ENCODE assay signal across 2 cellular contexts in genomic region chr6:28220164-28221133, GRCh38.
TF ChIP-seq lines count a peak whose summit lies in the region.

No MANE protein-coding gene starts in this region.

TF ChIP-seq in GM23338, 12 proteins besides CTCF, POLR2A, EP300 and RAD21:
- no peak for TF ChIP-seq JUNB (IDR thresholded peaks at IDR 0.05; ENCODE audit: unreplicated experiment)
- no peak for TF ChIP-seq POLR2AphosphoS5 (IDR thresholded peaks at IDR 0.05; ENCODE audit: low read depth)
- no peak for TF ChIP-seq NANOG (IDR thresholded peaks at IDR 0.05; ENCODE audit: borderline replicate concordance)
- no peak for TF ChIP-seq EZH2phosphoT487 (IDR thresholded peaks at IDR 0.05; ENCODE audit: unreplicated experiment)
- no peak for TF ChIP-seq ZNF331 (CRISPR knock-in tag; IDR thresholded peaks at IDR 0.05; ENCODE audit: low read depth)
- no peak for TF ChIP-seq EZH2 (IDR thresholded peaks at IDR 0.05; ENCODE audit: low read depth, unreplicated experiment)
- TF ChIP-seq STAT1 (IDR thresholded peaks at IDR 0.05; ENCODE audit: unreplicated experiment) = no peak
- TF ChIP-seq, protein P1, sequence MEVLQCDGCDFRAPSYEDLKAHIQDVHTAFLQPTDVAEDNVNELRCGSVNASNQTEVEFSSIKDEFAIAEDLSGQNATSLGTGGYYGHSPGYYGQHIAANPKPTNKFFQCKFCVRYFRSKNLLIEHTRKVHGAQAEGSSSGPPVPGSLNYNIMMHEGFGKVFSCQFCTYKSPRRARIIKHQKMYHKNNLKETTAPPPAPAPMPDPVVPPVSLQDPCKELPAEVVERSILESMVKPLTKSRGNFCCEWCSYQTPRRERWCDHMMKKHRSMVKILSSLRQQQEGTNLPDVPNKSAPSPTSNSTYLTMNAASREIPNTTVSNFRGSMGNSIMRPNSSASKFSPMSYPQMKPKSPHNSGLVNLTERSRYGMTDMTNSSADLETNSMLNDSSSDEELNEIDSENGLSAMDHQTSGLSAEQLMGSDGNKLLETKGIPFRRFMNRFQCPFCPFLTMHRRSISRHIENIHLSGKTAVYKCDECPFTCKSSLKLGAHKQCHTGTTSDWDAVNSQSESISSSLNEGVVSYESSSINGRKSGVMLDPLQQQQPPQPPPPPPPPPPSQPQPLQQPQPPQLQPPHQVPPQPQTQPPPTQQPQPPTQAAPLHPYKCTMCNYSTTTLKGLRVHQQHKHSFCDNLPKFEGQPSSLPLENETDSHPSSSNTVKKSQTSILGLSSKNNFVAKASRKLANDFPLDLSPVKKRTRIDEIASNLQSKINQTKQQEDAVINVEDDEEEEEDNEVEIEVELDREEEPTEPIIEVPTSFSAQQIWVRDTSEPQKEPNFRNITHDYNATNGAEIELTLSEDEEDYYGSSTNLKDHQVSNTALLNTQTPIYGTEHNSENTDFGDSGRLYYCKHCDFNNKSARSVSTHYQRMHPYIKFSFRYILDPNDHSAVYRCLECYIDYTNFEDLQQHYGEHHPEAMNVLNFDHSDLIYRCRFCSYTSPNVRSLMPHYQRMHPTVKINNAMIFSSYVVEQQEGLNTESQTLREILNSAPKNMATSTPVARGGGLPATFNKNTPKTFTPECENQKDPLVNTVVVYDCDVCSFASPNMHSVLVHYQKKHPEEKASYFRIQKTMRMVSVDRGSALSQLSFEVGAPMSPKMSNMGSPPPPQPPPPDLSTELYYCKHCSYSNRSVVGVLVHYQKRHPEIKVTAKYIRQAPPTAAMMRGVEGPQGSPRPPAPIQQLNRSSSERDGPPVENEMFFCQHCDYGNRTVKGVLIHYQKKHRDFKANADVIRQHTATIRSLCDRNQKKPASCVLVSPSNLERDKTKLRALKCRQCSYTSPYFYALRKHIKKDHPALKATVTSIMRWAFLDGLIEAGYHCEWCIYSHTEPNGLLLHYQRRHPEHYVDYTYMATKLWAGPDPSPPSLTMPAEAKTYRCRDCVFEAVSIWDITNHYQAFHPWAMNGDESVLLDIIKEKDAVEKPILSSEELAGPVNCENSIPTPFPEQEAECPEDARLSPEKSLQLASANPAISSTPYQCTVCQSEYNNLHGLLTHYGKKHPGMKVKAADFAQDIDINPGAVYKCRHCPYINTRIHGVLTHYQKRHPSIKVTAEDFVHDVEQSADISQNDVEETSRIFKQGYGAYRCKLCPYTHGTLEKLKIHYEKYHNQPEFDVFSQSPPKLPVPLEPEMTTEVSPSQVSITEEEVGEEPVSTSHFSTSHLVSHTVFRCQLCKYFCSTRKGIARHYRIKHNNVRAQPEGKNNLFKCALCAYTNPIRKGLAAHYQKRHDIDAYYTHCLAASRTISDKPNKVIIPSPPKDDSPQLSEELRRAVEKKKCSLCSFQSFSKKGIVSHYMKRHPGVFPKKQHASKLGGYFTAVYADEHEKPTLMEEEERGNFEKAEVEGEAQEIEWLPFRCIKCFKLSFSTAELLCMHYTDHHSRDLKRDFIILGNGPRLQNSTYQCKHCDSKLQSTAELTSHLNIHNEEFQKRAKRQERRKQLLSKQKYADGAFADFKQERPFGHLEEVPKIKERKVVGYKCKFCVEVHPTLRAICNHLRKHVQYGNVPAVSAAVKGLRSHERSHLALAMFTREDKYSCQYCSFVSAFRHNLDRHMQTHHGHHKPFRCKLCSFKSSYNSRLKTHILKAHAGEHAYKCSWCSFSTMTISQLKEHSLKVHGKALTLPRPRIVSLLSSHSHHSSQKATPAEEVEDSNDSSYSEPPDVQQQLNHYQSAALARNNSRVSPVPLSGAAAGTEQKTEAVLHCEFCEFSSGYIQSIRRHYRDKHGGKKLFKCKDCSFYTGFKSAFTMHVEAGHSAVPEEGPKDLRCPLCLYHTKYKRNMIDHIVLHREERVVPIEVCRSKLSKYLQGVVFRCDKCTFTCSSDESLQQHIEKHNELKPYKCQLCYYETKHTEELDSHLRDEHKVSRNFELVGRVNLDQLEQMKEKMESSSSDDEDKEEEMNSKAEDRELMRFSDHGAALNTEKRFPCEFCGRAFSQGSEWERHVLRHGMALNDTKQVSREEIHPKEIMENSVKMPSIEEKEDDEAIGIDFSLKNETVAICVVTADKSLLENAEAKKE (CRISPR knock-in tag; IDR thresholded peaks at IDR 0.05) = no peak
- TF ChIP-seq CREB1 (CRISPR knock-in tag; IDR thresholded peaks at IDR 0.05; ENCODE audit: low read depth) = no peak
- TF ChIP-seq, protein P2, sequence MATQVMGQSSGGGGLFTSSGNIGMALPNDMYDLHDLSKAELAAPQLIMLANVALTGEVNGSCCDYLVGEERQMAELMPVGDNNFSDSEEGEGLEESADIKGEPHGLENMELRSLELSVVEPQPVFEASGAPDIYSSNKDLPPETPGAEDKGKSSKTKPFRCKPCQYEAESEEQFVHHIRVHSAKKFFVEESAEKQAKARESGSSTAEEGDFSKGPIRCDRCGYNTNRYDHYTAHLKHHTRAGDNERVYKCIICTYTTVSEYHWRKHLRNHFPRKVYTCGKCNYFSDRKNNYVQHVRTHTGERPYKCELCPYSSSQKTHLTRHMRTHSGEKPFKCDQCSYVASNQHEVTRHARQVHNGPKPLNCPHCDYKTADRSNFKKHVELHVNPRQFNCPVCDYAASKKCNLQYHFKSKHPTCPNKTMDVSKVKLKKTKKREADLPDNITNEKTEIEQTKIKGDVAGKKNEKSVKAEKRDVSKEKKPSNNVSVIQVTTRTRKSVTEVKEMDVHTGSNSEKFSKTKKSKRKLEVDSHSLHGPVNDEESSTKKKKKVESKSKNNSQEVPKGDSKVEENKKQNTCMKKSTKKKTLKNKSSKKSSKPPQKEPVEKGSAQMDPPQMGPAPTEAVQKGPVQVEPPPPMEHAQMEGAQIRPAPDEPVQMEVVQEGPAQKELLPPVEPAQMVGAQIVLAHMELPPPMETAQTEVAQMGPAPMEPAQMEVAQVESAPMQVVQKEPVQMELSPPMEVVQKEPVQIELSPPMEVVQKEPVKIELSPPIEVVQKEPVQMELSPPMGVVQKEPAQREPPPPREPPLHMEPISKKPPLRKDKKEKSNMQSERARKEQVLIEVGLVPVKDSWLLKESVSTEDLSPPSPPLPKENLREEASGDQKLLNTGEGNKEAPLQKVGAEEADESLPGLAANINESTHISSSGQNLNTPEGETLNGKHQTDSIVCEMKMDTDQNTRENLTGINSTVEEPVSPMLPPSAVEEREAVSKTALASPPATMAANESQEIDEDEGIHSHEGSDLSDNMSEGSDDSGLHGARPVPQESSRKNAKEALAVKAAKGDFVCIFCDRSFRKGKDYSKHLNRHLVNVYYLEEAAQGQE (IDR thresholded peaks at IDR 0.05; ENCODE audit: unreplicated experiment) = no peak
- TF ChIP-seq ETS1 (IDR thresholded peaks at IDR 0.05) = no peak
- no peak for TF ChIP-seq ZNF114 (CRISPR knock-in tag; IDR thresholded peaks at IDR 0.05)

TF ChIP-seq in GM12878, 131 proteins besides CTCF, POLR2A, EP300 and RAD21:
- TF ChIP-seq ZBED1 (IDR thresholded peaks at IDR 0.05; ENCODE audit: borderline replicate concordance) (no peak), NR2F1 (conservative IDR thresholded peaks at IDR 0.05) (no peak), TCF3 (IDR thresholded peaks at IDR 0.05; ENCODE audit: borderline replicate concordance, insufficient read depth, low read depth, low read length) (no peak), STAT3 (IDR thresholded peaks at IDR 0.05; ENCODE audit: low read depth, low read length) (no peak), KAT2A (conservative IDR thresholded peaks at IDR 0.05; ENCODE audit: control insufficient read depth, low read depth, low read length) (no peak), GATAD2B (conservative IDR thresholded peaks at IDR 0.05; ENCODE audit: low read depth) (no peak), IKZF1 (conservative IDR thresholded peaks at IDR 0.05) (no peak), KLF5 (IDR thresholded peaks at IDR 0.05; ENCODE audit: partially characterized antibody) (no peak), ETV6 (conservative IDR thresholded peaks at IDR 0.05 in 1 of 2, IDR thresholded peaks at IDR 0.05 in 1 of 2; ENCODE audit: borderline replicate concordance in 1 of 2, low read depth in 1 of 2) (no peak), TBL1XR1 (IDR thresholded peaks at IDR 0.05; ENCODE audit: low read depth, low read length) (no peak), RUNX3 (IDR thresholded peaks at IDR 0.05; ENCODE audit: low read length) (no peak), SUPT20H (IDR thresholded peaks at IDR 0.05; ENCODE audit: borderline replicate concordance, control insufficient read depth, low read depth, low read length) (no peak)
- TF ChIP-seq, protein P3, sequence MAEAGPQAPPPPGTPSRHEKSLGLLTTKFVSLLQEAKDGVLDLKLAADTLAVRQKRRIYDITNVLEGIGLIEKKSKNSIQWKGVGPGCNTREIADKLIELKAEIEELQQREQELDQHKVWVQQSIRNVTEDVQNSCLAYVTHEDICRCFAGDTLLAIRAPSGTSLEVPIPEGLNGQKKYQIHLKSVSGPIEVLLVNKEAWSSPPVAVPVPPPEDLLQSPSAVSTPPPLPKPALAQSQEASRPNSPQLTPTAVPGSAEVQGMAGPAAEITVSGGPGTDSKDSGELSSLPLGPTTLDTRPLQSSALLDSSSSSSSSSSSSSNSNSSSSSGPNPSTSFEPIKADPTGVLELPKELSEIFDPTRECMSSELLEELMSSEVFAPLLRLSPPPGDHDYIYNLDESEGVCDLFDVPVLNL (IDR thresholded peaks at IDR 0.05; ENCODE audit: low read depth, low read length) = no peak
- TF ChIP-seq, protein P4, sequence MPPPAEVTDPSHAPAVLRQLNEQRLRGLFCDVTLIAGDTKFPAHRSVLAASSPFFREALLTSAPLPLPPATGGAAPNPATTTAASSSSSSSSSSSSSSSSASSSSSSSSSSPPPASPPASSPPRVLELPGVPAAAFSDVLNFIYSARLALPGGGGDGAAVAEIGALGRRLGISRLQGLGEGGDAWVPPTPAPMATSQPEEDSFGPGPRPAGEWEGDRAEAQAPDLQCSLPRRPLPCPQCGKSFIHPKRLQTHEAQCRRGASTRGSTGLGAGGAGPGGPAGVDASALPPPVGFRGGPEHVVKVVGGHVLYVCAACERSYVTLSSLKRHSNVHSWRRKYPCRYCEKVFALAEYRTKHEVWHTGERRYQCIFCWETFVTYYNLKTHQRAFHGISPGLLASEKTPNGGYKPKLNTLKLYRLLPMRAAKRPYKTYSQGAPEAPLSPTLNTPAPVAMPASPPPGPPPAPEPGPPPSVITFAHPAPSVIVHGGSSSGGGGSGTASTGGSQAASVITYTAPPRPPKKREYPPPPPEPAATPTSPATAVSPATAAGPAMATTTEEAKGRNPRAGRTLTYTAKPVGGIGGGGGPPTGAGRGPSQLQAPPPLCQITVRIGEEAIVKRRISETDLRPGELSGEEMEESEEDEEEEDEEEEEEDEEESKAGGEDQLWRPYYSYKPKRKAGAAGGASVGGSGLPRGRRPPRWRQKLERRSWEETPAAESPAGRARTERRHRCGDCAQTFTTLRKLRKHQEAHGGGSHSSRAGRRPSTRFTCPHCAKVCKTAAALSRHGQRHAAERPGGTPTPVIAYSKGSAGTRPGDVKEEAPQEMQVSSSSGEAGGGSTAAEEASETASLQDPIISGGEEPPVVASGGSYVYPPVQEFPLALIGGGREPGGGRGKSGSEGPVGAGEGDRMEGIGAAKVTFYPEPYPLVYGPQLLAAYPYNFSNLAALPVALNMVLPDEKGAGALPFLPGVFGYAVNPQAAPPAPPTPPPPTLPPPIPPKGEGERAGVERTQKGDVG (CRISPR knock-in tag; IDR thresholded peaks at IDR 0.05) = no peak
- TF ChIP-seq, protein P5, sequence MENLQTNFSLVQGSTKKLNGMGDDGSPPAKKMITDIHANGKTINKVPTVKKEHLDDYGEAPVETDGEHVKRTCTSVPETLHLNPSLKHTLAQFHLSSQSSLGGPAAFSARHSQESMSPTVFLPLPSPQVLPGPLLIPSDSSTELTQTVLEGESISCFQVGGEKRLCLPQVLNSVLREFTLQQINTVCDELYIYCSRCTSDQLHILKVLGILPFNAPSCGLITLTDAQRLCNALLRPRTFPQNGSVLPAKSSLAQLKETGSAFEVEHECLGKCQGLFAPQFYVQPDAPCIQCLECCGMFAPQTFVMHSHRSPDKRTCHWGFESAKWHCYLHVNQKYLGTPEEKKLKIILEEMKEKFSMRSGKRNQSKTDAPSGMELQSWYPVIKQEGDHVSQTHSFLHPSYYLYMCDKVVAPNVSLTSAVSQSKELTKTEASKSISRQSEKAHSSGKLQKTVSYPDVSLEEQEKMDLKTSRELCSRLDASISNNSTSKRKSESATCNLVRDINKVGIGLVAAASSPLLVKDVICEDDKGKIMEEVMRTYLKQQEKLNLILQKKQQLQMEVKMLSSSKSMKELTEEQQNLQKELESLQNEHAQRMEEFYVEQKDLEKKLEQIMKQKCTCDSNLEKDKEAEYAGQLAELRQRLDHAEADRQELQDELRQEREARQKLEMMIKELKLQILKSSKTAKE (IDR thresholded peaks at IDR 0.05; ENCODE audit: low read depth, poor library complexity, severe bottlenecking) = no peak
- TF ChIP-seq, protein P6, sequence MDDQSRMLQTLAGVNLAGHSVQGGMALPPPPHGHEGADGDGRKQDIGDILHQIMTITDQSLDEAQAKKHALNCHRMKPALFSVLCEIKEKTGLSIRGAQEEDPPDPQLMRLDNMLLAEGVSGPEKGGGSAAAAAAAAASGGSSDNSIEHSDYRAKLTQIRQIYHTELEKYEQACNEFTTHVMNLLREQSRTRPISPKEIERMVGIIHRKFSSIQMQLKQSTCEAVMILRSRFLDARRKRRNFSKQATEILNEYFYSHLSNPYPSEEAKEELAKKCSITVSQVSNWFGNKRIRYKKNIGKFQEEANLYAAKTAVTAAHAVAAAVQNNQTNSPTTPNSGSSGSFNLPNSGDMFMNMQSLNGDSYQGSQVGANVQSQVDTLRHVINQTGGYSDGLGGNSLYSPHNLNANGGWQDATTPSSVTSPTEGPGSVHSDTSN (IDR thresholded peaks at IDR 0.05; ENCODE audit: insufficient replicate concordance, low read depth, low read length) = no peak
